2 cellular contexts compared by ENCODE assay signal in the genomic region with DNA sequence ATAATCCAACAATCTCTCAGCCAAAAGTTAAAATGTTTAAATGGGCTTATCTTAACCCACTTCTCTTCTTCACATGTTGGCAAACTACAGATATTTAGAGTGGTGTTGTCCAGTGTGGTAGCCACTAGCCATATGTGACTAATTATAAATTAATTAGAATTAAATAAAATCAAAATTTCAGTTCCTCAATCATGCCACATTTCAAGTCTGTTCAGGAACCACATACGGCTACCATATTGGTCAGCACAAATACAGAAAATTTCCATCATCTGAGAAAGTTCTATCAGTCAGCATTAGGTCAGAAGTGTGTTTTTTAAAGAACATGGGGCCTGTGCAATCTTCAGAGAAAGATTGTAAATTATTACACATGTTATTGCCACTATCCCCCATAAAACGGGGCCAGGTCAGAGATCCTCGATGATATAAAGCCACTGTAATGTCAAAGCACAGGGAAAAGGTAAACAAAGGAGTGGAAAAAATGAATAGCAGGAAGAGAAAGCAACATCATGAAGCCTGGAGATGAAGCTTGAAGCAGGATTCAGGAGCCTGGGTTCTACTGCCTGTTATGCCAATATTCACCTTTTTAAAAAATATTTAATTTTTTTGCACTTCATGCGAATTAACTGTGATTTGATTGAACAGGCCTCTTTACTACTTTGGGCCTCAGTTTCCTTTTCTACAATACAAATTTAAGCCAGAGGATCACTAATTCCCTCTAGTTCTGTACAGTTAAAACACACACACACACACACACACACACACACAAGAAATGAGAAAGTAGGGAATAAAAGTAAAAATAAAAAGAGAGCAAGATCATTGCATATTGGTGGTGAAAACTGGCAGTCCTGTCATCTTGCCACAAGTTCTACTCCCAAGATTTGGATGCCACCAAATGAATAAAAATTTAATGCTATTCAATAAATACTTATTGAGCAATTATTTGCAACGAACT.
TF ChIP-seq lines count a peak whose summit lies in the region.

No MANE protein-coding gene starts in this region.

TF ChIP-seq in SK-N-SH, 30 proteins besides CTCF, POLR2A, EP300 and RAD21 (continued from another document):
- TF ChIP-seq, protein P1, sequence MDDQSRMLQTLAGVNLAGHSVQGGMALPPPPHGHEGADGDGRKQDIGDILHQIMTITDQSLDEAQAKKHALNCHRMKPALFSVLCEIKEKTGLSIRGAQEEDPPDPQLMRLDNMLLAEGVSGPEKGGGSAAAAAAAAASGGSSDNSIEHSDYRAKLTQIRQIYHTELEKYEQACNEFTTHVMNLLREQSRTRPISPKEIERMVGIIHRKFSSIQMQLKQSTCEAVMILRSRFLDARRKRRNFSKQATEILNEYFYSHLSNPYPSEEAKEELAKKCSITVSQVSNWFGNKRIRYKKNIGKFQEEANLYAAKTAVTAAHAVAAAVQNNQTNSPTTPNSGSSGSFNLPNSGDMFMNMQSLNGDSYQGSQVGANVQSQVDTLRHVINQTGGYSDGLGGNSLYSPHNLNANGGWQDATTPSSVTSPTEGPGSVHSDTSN (IDR thresholded peaks at IDR 0.05) = no peak
- TF ChIP-seq RCOR1 (IDR thresholded peaks at IDR 0.05; ENCODE audit: low read length) = no peak
- TF ChIP-seq, protein P2, sequence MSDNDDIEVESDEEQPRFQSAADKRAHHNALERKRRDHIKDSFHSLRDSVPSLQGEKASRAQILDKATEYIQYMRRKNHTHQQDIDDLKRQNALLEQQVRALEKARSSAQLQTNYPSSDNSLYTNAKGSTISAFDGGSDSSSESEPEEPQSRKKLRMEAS (IDR thresholded peaks at IDR 0.05; ENCODE audit: low read depth) = no peak
- no peak for TF ChIP-seq FOSL2 (IDR thresholded peaks at IDR 0.05; ENCODE audit: borderline replicate concordance, low read depth)
- no peak for TF ChIP-seq SMC3 (IDR thresholded peaks at IDR 0.05; ENCODE audit: low read depth, low read length)
- TF ChIP-seq JUND (IDR thresholded peaks at IDR 0.05) = no peak
- TF ChIP-seq, protein P3, sequence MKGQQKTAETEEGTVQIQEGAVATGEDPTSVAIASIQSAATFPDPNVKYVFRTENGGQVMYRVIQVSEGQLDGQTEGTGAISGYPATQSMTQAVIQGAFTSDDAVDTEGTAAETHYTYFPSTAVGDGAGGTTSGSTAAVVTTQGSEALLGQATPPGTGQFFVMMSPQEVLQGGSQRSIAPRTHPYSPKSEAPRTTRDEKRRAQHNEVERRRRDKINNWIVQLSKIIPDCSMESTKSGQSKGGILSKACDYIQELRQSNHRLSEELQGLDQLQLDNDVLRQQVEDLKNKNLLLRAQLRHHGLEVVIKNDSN (IDR thresholded peaks at IDR 0.05; ENCODE audit: borderline replicate concordance, low read depth) = no peak
- TF ChIP-seq SIN3A (IDR thresholded peaks at IDR 0.05; ENCODE audit: borderline replicate concordance, low read depth, low read length) = no peak
- TF ChIP-seq, protein P4, sequence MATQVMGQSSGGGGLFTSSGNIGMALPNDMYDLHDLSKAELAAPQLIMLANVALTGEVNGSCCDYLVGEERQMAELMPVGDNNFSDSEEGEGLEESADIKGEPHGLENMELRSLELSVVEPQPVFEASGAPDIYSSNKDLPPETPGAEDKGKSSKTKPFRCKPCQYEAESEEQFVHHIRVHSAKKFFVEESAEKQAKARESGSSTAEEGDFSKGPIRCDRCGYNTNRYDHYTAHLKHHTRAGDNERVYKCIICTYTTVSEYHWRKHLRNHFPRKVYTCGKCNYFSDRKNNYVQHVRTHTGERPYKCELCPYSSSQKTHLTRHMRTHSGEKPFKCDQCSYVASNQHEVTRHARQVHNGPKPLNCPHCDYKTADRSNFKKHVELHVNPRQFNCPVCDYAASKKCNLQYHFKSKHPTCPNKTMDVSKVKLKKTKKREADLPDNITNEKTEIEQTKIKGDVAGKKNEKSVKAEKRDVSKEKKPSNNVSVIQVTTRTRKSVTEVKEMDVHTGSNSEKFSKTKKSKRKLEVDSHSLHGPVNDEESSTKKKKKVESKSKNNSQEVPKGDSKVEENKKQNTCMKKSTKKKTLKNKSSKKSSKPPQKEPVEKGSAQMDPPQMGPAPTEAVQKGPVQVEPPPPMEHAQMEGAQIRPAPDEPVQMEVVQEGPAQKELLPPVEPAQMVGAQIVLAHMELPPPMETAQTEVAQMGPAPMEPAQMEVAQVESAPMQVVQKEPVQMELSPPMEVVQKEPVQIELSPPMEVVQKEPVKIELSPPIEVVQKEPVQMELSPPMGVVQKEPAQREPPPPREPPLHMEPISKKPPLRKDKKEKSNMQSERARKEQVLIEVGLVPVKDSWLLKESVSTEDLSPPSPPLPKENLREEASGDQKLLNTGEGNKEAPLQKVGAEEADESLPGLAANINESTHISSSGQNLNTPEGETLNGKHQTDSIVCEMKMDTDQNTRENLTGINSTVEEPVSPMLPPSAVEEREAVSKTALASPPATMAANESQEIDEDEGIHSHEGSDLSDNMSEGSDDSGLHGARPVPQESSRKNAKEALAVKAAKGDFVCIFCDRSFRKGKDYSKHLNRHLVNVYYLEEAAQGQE (IDR thresholded peaks at IDR 0.05; ENCODE audit: low read depth, low read length) = no peak
- TF ChIP-seq EZH2phosphoT487 (IDR thresholded peaks at IDR 0.05; ENCODE audit: borderline replicate concordance, low read depth) = no peak
- no peak for TF ChIP-seq MEF2A (IDR thresholded peaks at IDR 0.05; ENCODE audit: borderline replicate concordance, low read depth)
- no peak for TF ChIP-seq CHD2 (IDR thresholded peaks at IDR 0.05; ENCODE audit: low read length, partially characterized antibody)
- no peak for TF ChIP-seq NFIC (IDR thresholded peaks at IDR 0.05; ENCODE audit: borderline replicate concordance)

TF ChIP-seq in SK-N-SH treated with all-trans-retinoic acid at 6 μM for 48 hours, 23 proteins besides CTCF, POLR2A, EP300 and RAD21 (continued from another document):
- TF ChIP-seq, protein P5, sequence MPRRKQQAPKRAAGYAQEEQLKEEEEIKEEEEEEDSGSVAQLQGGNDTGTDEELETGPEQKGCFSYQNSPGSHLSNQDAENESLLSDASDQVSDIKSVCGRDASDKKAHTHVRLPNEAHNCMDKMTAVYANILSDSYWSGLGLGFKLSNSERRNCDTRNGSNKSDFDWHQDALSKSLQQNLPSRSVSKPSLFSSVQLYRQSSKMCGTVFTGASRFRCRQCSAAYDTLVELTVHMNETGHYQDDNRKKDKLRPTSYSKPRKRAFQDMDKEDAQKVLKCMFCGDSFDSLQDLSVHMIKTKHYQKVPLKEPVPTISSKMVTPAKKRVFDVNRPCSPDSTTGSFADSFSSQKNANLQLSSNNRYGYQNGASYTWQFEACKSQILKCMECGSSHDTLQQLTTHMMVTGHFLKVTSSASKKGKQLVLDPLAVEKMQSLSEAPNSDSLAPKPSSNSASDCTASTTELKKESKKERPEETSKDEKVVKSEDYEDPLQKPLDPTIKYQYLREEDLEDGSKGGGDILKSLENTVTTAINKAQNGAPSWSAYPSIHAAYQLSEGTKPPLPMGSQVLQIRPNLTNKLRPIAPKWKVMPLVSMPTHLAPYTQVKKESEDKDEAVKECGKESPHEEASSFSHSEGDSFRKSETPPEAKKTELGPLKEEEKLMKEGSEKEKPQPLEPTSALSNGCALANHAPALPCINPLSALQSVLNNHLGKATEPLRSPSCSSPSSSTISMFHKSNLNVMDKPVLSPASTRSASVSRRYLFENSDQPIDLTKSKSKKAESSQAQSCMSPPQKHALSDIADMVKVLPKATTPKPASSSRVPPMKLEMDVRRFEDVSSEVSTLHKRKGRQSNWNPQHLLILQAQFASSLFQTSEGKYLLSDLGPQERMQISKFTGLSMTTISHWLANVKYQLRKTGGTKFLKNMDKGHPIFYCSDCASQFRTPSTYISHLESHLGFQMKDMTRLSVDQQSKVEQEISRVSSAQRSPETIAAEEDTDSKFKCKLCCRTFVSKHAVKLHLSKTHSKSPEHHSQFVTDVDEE (CRISPR knock-in tag; IDR thresholded peaks at IDR 0.05) = no peak
- TF ChIP-seq, protein P6, sequence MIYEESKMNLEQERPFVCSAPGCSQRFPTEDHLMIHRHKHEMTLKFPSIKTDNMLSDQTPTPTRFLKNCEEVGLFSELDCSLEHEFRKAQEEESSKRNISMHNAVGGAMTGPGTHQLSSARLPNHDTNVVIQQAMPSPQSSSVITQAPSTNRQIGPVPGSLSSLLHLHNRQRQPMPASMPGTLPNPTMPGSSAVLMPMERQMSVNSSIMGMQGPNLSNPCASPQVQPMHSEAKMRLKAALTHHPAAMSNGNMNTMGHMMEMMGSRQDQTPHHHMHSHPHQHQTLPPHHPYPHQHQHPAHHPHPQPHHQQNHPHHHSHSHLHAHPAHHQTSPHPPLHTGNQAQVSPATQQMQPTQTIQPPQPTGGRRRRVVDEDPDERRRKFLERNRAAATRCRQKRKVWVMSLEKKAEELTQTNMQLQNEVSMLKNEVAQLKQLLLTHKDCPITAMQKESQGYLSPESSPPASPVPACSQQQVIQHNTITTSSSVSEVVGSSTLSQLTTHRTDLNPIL (CRISPR knock-in tag; IDR thresholded peaks at IDR 0.05; ENCODE audit: low read depth) = no peak
